8 cellular contexts compared by ENCODE assay signal in genomic region chr6:107458687-107459282, GRCh38. TPM values are rescaled to one million over a fixed set of nuclear protein-coding genes. Genes with fewer than 3 reads are reported as not detected.
DNase-seq lines count a peak whose midpoint lies in the region; ATAC-seq and TF ChIP-seq lines count a peak whose summit lies in the region.

No MANE protein-coding gene starts in this region.

- WGBS in mammary epithelial cell (ENCODE audit: low coverage, missing lambda C conversion rate), result 0% methylated on average over 18 of the region's 29 CpGs

- TF ChIP-seq CTCF in HL-60 (IDR thresholded peaks at IDR 0.05; ENCODE audit: insufficient read depth, low read length) (no peak), mammary epithelial cell (conservative IDR thresholded peaks at IDR 0.05 in 1 of 2, IDR thresholded peaks at IDR 0.05 in 1 of 2; ENCODE audit: extremely low read depth in 1 of 2, insufficient read depth in 1 of 2, low read depth in 1 of 2, low read length in 2 of 2) (no peak)

- no peaks in the 10 kb centered on the region for H3K36me3 ChIP-seq in mammary epithelial cell (ENCODE audit: insufficient read depth, low read length)

- dilution Hi-C loops in mammary epithelial cell (cut with HindIII; ENCODE audit: low sequenced_read_pairs), result loop anchor here (5.0 kb wide), 1 partner anchor 36 kb away; no protein-coding TSS in a partner anchor

- peak; percentile 42 for DNase-seq in ELR (ENCODE audit: low read depth)
- no peak for DNase-seq in HL-60 (ENCODE audit: low read depth in 1 of 2, low spot score in 1 of 2)
- DNase-seq in SK-MEL-5 (ENCODE audit: low read depth, low spot score), result peak; percentile 7
- peak; percentile 37 for DNase-seq in mammary epithelial cell
- peak; percentile 54 for DNase-seq in kidney tubule cell (ENCODE audit: low spot score)
- peak; percentile 4 for DNase-seq in stimulated activated CD8-positive, alpha-beta memory T cell treated with anti-CD3 and anti-CD28 coated beads, Interleukin-7, amount 100 ng/mL, for 24 hours (ENCODE audit: low read depth)
- no peak for DNase-seq in NOMO-1 treated with dmso at 0.1 percent for 144 hours (lab: John Stamatoyannopoulos, UW; ENCODE audit: unreplicated experiment)

- H4K20me1 ChIP-seq in mammary epithelial cell (ENCODE audit: insufficient read depth, low read length), result no peaks in the 10 kb centered on the region

- peak overlapping the region; percentile 58 for H3K9ac ChIP-seq in mammary epithelial cell (ENCODE audit: insufficient read depth, low read length)

- H3K4me1 ChIP-seq in mammary epithelial cell (ENCODE audit: insufficient read depth, low read length), result peaks cover 10% of the 10 kb centered on the region

- H3K79me2 ChIP-seq in mammary epithelial cell (ENCODE audit: insufficient read depth, low read length), result peaks cover 36% of the 10 kb centered on the region

- H3K9me3 ChIP-seq in mammary epithelial cell (replicated peaks; ENCODE audit: insufficient read depth, low read length), result no peaks in the 10 kb centered on the region

- H3K27me3 ChIP-seq in HL-60 (ENCODE audit: insufficient read depth, poor library complexity, severe bottlenecking) (no peaks in the 10 kb centered on the region), mammary epithelial cell (ENCODE audit: insufficient read depth, low read length) (no peaks in the 10 kb centered on the region)

- CTCF ChIA-PET in mammary epithelial cell (lab: Charles Lee; ENCODE audit: low non-redundant PET), result interaction anchor here (0.7 to 0.9 kb wide), 2 partner anchors 273 to 1088 kb away, joined by 3 read pairs; no protein-coding TSS in a partner anchor

- ATAC-seq in GM21360 (IDR thresholded peaks at IDR 0.05; ENCODE audit: unreplicated experiment), result peak; percentile 25

- in situ Hi-C loops in SK-MEL-5 (cut with HindIII; ENCODE audit: low pct_unique_long_range_greater_than_20kb, low sequenced_read_pairs) (no loop called here), mammary epithelial cell (cut with MboI; ENCODE audit: low sequenced_read_pairs in 2 of 2) (no loop called here)

- peak overlapping the region; percentile 84 for H3K4me2 ChIP-seq in mammary epithelial cell (ENCODE audit: insufficient read depth, low read depth, low read length)

- intact Hi-C loops in mammary epithelial cell (cut with micrococcal nuclease), result loop anchor here (1.0 to 10.0 kb wide), 5 partner anchors 140 to 326 kb away; no protein-coding TSS in a partner anchor

- H3K27ac ChIP-seq in HL-60 (replicated peaks) (peak overlapping the region; percentile 93), mammary epithelial cell (ENCODE audit: insufficient read depth, low read depth, low read length) (peak overlapping the region; percentile 73)

- no TSS peak for BruUV-seq in mammary epithelial cell (replicated peaks; lab: Mats Ljungman, UMichigan)

- H3K4me3 ChIP-seq in HL-60 (replicated peaks; ENCODE audit: insufficient read depth, low read length) (peak overlapping the region; percentile 97), mammary epithelial cell (replicated peaks in 1 of 3; ENCODE audit: insufficient read depth in 1 of 3, low read depth in 2 of 3, low read length in 3 of 3) (peak overlapping the region; percentile 68 to 78 (median 74))

- peak overlapping the region; percentile 100 for H2AFZ ChIP-seq in mammary epithelial cell (ENCODE audit: low read depth, low read length)

RNA-seq across cellular contexts. Expression of gene PDSS2, which starts 0.6 kb away (rescaled TPM):
- total RNA-seq in SK-MEL-5 (2014; rRNA removed; shearing (Covaris generic)), result 12.6 and 14.0 TPM in 2 replicates
- polyA plus RNA-seq in SK-MEL-5 (2015; cell fraction: cytosol; rRNA removed), result 13.6 and 13.7 TPM in 2 replicates
- 6.9 and 12.9 TPM in 2 replicates for polyA plus RNA-seq in SK-MEL-5 (2015; cell fraction: nucleus; rRNA removed)
- 10 to 100 TPM in 1 of 2 donors, 1 to 10 TPM in 1; 7.5 to 10.6 TPM for total RNA-seq in mammary epithelial cell
- 10.3 TPM for polyA plus RNA-seq in mammary epithelial cell
- 27.0 TPM for polyA minus RNA-seq in mammary epithelial cell

RNA-seq across cellular contexts. Expression of gene SOBP, which starts 31.1 kb away (rescaled TPM):
- 1.6 and 2.4 TPM in 2 replicates for total RNA-seq in SK-MEL-5 (2014; rRNA removed; shearing (Covaris generic))
- polyA plus RNA-seq in SK-MEL-5 (2015; cell fraction: cytosol; rRNA removed), result 5.0 and 6.0 TPM in 2 replicates
- 7.5 and 8.4 TPM in 2 replicates for polyA plus RNA-seq in SK-MEL-5 (2015; cell fraction: nucleus; rRNA removed)
- under 1 TPM; 0.14 to 0.33 TPM for total RNA-seq in mammary epithelial cell
- polyA plus RNA-seq in mammary epithelial cell, result not detected
- polyA minus RNA-seq in mammary epithelial cell, result not detected

Comparison
In these comparisons a context has a peak if more than half of its experiments do, and no peak if none do; other contexts are left out.
1. DNase-seq: peak in ELR (single experiment), SK-MEL-5 (single experiment), mammary epithelial cell (single experiment), kidney tubule cell (single experiment) and stimulated activated CD8-positive, alpha-beta memory T cell treated with anti-CD3 and anti-CD28 coated beads, Interleukin-7, amount 100 ng/mL, for 24 hours (single experiment); none in HL-60 (0 of 2) and NOMO-1 treated with dmso at 0.1 percent for 144 hours (single experiment).